ENCODE assay signal across 15 cellular contexts in the genomic region with DNA sequence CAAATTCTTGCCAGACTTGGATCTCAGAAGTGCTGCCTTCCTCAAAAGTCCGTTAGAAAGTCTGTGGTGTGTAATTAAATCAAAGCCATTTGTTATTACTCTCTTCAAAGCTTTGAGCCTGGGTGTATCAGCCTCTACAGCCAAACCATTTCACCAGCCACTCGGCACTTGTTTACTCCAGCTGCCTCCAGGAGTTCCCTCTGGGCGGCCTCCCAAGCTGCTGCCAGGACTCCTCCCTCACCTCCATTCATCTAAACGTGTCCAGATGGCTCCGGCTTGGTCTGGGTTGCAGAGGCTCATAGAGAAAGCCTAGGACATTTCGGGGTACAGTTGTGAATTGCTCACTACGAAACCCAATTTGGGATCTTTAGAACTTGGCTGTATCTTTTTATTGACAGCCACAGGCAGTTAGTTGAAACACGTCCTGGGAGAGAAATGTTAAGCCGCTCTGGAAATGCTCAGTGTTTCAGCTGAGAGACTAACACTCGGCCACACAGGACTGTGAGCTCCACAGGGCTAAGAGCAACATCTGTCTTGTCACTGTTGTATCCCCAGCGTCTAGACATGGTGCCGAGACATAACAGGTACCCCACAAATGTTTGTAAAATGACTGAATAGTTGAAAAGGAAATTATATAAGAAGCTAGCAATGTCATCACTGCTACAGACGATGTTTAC.
DNase-seq lines count a peak whose midpoint lies in the region; ATAC-seq, FAIRE-seq and TF ChIP-seq lines count a peak whose summit lies in the region.
"Had no signal": no experiment of that assay in that cellular context is flagged by ENCODE, and none has a peak within 500 bp of the region (broad histone marks: within the 10 kb centered on the region; RNA-seq: fewer than 3 reads in every experiment).

No MANE protein-coding gene starts in this region.

- H3K27me3 ChIP-seq in transverse colon = no peaks in the 10 kb centered on the region

- H3K4me3 ChIP-seq in transverse colon (no peak overlapping the region), kidney (ENCODE audit: low read length in 2 of 2) (no peak overlapping the region)

- TF ChIP-seq POLR2A in transverse colon (IDR thresholded peaks at IDR 0.05) = no peak

- in situ Hi-C loops in transverse colon (cut with MboI; ENCODE audit: low pct_ligation_motif_present in 1 of 4, low pct_unique_long_range_greater_than_20kb in 1 of 4, low sequenced_read_pairs in 3 of 4) = loop anchor here in 1 of 4 donors (25.0 kb wide), 1 partner anchor 318 kb away; no protein-coding TSS in a partner anchor

- WGBS in transverse colon (ENCODE audit: low coverage in 1 of 2), 2 donors = 47 to 68% methylated on average over 6 to 13 of the region's 13 CpGs

- DNase-seq in NCI-H82 (lab: John Stamatoyannopoulos, UW) (peak; percentile 65), NCI-H82 treated with DMSO at 0.1 percent for 48 hours (lab: John Stamatoyannopoulos, UW; ENCODE audit: unreplicated experiment) (no peak), NCI-H2196 treated with DMSO at 0.1 percent for 48 hours (lab: John Stamatoyannopoulos, UW; ENCODE audit: unreplicated experiment) (peak; percentile 61), left ventricle myocardium superior (peak; percentile 81), transverse colon (peak; percentile 15), superior temporal gyrus (ENCODE audit: extremely low spot score) (no peak), kidney (no peak)
- DNase-seq: DND-41, NCI-H2081 treated with DMSO at 0.1 percent for 48 hours, nephron progenitor cell, RPMI8226 had no signal

- H3K27ac ChIP-seq in transverse colon = no peak overlapping the region
- no peak overlapping the region for H3K27ac ChIP-seq in kidney (ENCODE audit: low read depth in 2 of 2, low read length in 2 of 2)

- intact Hi-C loops in left ventricle myocardium superior (cut with micrococcal nuclease) = no loop called here
- intact Hi-C loops in transverse colon (cut with DNase I; ENCODE audit: low total_unique reads) = loop anchor here (5.0 kb wide), 1 partner anchor 52 kb away; no protein-coding TSS in a partner anchor
- intact Hi-C loops in kidney (cut with DNase I) = no loop called here

- H3K9ac ChIP-seq in kidney (ENCODE audit: low read length in 2 of 2) = no peak overlapping the region

- H3K4me1 ChIP-seq in transverse colon (no peaks in the 10 kb centered on the region), kidney (ENCODE audit: control insufficient read depth in 1 of 2, insufficient read depth in 1 of 2, low read depth in 1 of 2, low read length in 2 of 2) (no peaks in the 10 kb centered on the region)

- ATAC-seq in left ventricle myocardium superior (peak; percentile 92), HG02678 (IDR thresholded peaks at IDR 0.05; ENCODE audit: unreplicated experiment) (no peak)
- ATAC-seq: activated naive CD4-positive, alpha-beta T cell treated with anti-CD3 and anti-CD28 coated beads, Interleukin-2, amount 50 U/mL, for 72 hours had no signal

- no peak for TF ChIP-seq EP300 in transverse colon (IDR thresholded peaks at IDR 0.05; ENCODE audit: low read depth)

- FAIRE-seq in kidney (lab: Jason Lieb, UNC) = no peak
- FAIRE-seq: colon, islet of Langerhans had no signal

- H3K9me3 ChIP-seq in transverse colon (no peaks in the 10 kb centered on the region), kidney (ENCODE audit: control insufficient read depth in 1 of 2, low read length in 2 of 2) (no peaks in the 10 kb centered on the region)

- TF ChIP-seq CTCF in transverse colon (IDR thresholded peaks at IDR 0.05) = no peak
- no peak for TF ChIP-seq CTCF in kidney (IDR thresholded peaks at IDR 0.05; ENCODE audit: borderline replicate concordance, extremely low read depth, insufficient read depth)

- no peaks in the 10 kb centered on the region for H3K36me3 ChIP-seq in transverse colon
- no peaks in the 10 kb centered on the region for H3K36me3 ChIP-seq in kidney (ENCODE audit: control insufficient read depth in 1 of 2, insufficient read depth in 2 of 2, low read length in 2 of 2)

Comparison
In these comparisons a context has a peak if more than half of its experiments do, and no peak if none do; other contexts are left out.
1. DNase-seq: peak in NCI-H82 (single experiment), NCI-H2196 treated with DMSO at 0.1 percent for 48 hours (single experiment), left ventricle myocardium superior (single experiment) and transverse colon (single experiment); none in NCI-H82 treated with DMSO at 0.1 percent for 48 hours (single experiment), superior temporal gyrus (single experiment) and kidney (single experiment).